ENCODE assay signal across 1 cellular context in the genomic region with DNA sequence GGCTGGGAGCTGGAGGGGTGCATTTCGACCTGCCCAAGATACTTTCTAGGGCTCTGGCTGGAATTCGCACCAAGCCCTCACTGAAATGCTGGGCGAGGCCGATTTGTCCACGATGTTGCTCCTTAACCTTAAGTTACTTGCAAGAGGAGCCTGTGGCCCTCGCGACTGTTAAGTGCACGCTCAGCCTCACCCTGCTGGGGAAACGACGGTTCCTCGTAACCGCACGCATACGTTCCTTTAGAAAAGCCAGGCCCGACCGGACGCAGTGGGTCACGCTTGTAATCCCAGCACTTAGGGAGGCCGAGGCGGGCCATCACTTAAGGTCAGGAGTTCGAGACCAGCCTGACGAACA.
TF ChIP-seq lines count a peak whose summit lies in the region.

No MANE protein-coding gene starts in this region.

TF ChIP-seq in HEK293, 187 proteins besides CTCF, POLR2A, EP300 and RAD21 (continued from another document):
- TF ChIP-seq ZNF777 (tag by site-specific recombination; IDR thresholded peaks at IDR 0.05; ENCODE audit: borderline replicate concordance) (0 out of 2 replicates have a peak, but pooled peaks have one; percentile 7), ZNF623 (tag by site-specific recombination; IDR thresholded peaks at IDR 0.05) (no peak), ZNF274 (IDR thresholded peaks at IDR 0.05; ENCODE audit: low read length) (no peak), ZNF274 (tag by site-specific recombination; IDR thresholded peaks at IDR 0.05; ENCODE audit: borderline replicate concordance) (no peak), WT1 (tag by site-specific recombination; IDR thresholded peaks at IDR 0.05) (no peak), HOXA7 (CRISPR knock-in tag; IDR thresholded peaks at IDR 0.05; ENCODE audit: borderline replicate concordance) (0 out of 2 replicates have a peak, but pooled peaks have one; percentile 73), ZNF2 (tag by site-specific recombination; IDR thresholded peaks at IDR 0.05) (0 out of 2 replicates have a peak, but pooled peaks have one; percentile 2), ZNF133 (tag by site-specific recombination; IDR thresholded peaks at IDR 0.05) (no peak), KLF1 (tag by site-specific recombination; IDR thresholded peaks at IDR 0.05) (no peak), ZNF140 (tag by site-specific recombination; IDR thresholded peaks at IDR 0.05) (no peak), ZNF221 (tag by site-specific recombination; IDR thresholded peaks at IDR 0.05; ENCODE audit: borderline replicate concordance) (no peak), ZBTB8A (tag by site-specific recombination; IDR thresholded peaks at IDR 0.05) (no peak), ZNF664 (tag by site-specific recombination; IDR thresholded peaks at IDR 0.05) (no peak), ZNF416 (tag by site-specific recombination; IDR thresholded peaks at IDR 0.05) (no peak), ZNF654 (tag by site-specific recombination; IDR thresholded peaks at IDR 0.05; ENCODE audit: low read depth) (no peak), ZNF394 (tag by site-specific recombination; IDR thresholded peaks at IDR 0.05; ENCODE audit: borderline replicate concordance) (no peak), ZNF214 (tag by site-specific recombination; IDR thresholded peaks at IDR 0.05; ENCODE audit: borderline replicate concordance) (no peak), ZNF138 (tag by site-specific recombination; IDR thresholded peaks at IDR 0.05; ENCODE audit: borderline replicate concordance) (no peak), GLI4 (tag by site-specific recombination; IDR thresholded peaks at IDR 0.05) (no peak), ZIC2 (tag by site-specific recombination; IDR thresholded peaks at IDR 0.05) (no peak), ZNF112 (tag by site-specific recombination; IDR thresholded peaks at IDR 0.05) (no peak), ZNF624 (tag by site-specific recombination; IDR thresholded peaks at IDR 0.05) (no peak), ZNF366 (tag by site-specific recombination; conservative IDR thresholded peaks at IDR 0.05) (no peak), ZNF391 (tag by site-specific recombination; IDR thresholded peaks at IDR 0.05; ENCODE audit: borderline replicate concordance, low read depth) (no peak), SALL2 (tag by site-specific recombination; IDR thresholded peaks at IDR 0.05; ENCODE audit: borderline replicate concordance) (no peak), SP2 (tag by site-specific recombination; IDR thresholded peaks at IDR 0.05) (no peak)
- TF ChIP-seq, protein P1, sequence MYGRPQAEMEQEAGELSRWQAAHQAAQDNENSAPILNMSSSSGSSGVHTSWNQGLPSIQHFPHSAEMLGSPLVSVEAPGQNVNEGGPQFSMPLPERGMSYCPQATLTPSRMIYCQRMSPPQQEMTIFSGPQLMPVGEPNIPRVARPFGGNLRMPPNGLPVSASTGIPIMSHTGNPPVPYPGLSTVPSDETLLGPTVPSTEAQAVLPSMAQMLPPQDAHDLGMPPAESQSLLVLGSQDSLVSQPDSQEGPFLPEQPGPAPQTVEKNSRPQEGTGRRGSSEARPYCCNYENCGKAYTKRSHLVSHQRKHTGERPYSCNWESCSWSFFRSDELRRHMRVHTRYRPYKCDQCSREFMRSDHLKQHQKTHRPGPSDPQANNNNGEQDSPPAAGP (tag by site-specific recombination; IDR thresholded peaks at IDR 0.05) = no peak
- TF ChIP-seq, protein P2, sequence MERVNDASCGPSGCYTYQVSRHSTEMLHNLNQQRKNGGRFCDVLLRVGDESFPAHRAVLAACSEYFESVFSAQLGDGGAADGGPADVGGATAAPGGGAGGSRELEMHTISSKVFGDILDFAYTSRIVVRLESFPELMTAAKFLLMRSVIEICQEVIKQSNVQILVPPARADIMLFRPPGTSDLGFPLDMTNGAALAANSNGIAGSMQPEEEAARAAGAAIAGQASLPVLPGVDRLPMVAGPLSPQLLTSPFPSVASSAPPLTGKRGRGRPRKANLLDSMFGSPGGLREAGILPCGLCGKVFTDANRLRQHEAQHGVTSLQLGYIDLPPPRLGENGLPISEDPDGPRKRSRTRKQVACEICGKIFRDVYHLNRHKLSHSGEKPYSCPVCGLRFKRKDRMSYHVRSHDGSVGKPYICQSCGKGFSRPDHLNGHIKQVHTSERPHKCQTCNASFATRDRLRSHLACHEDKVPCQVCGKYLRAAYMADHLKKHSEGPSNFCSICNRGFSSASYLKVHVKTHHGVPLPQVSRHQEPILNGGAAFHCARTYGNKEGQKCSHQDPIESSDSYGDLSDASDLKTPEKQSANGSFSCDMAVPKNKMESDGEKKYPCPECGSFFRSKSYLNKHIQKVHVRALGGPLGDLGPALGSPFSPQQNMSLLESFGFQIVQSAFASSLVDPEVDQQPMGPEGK (tag by site-specific recombination; IDR thresholded peaks at IDR 0.05) = no peak
- TF ChIP-seq, protein P3, sequence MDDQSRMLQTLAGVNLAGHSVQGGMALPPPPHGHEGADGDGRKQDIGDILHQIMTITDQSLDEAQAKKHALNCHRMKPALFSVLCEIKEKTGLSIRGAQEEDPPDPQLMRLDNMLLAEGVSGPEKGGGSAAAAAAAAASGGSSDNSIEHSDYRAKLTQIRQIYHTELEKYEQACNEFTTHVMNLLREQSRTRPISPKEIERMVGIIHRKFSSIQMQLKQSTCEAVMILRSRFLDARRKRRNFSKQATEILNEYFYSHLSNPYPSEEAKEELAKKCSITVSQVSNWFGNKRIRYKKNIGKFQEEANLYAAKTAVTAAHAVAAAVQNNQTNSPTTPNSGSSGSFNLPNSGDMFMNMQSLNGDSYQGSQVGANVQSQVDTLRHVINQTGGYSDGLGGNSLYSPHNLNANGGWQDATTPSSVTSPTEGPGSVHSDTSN (CRISPR knock-in tag; IDR thresholded peaks at IDR 0.05) = peak; percentile 6; the same call in 1 of the 2 replicates
- TF ChIP-seq, protein P4, sequence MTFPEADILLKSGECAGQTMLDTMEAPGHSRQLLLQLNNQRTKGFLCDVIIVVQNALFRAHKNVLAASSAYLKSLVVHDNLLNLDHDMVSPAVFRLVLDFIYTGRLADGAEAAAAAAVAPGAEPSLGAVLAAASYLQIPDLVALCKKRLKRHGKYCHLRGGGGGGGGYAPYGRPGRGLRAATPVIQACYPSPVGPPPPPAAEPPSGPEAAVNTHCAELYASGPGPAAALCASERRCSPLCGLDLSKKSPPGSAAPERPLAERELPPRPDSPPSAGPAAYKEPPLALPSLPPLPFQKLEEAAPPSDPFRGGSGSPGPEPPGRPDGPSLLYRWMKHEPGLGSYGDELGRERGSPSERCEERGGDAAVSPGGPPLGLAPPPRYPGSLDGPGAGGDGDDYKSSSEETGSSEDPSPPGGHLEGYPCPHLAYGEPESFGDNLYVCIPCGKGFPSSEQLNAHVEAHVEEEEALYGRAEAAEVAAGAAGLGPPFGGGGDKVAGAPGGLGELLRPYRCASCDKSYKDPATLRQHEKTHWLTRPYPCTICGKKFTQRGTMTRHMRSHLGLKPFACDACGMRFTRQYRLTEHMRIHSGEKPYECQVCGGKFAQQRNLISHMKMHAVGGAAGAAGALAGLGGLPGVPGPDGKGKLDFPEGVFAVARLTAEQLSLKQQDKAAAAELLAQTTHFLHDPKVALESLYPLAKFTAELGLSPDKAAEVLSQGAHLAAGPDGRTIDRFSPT (tag by site-specific recombination; IDR thresholded peaks at IDR 0.05) = no peak
- TF ChIP-seq, protein P5, sequence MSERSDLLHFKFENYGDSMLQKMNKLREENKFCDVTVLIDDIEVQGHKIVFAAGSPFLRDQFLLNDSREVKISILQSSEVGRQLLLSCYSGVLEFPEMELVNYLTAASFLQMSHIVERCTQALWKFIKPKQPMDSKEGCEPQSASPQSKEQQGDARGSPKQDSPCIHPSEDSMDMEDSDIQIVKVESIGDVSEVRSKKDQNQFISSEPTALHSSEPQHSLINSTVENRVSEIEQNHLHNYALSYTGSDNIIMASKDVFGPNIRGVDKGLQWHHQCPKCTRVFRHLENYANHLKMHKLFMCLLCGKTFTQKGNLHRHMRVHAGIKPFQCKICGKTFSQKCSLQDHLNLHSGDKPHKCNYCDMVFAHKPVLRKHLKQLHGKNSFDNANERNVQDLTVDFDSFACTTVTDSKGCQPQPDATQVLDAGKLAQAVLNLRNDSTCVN (tag by site-specific recombination; optimal IDR thresholded peaks at IDR 0.05) = no peak
- TF ChIP-seq, protein P6, sequence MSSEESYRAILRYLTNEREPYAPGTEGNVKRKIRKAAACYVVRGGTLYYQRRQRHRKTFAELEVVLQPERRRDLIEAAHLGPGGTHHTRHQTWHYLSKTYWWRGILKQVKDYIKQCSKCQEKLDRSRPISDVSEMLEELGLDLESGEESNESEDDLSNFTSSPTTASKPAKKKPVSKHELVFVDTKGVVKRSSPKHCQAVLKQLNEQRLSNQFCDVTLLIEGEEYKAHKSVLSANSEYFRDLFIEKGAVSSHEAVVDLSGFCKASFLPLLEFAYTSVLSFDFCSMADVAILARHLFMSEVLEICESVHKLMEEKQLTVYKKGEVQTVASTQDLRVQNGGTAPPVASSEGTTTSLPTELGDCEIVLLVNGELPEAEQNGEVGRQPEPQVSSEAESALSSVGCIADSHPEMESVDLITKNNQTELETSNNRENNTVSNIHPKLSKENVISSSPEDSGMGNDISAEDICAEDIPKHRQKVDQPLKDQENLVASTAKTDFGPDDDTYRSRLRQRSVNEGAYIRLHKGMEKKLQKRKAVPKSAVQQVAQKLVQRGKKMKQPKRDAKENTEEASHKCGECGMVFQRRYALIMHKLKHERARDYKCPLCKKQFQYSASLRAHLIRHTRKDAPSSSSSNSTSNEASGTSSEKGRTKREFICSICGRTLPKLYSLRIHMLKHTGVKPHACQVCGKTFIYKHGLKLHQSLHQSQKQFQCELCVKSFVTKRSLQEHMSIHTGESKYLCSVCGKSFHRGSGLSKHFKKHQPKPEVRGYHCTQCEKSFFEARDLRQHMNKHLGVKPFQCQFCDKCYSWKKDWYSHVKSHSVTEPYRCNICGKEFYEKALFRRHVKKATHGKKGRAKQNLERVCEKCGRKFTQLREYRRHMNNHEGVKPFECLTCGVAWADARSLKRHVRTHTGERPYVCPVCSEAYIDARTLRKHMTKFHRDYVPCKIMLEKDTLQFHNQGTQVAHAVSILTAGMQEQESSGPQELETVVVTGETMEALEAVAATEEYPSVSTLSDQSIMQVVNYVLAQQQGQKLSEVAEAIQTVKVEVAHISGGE (tag by site-specific recombination; conservative IDR thresholded peaks at IDR 0.05; ENCODE audit: low read depth) = no peak
- TF ChIP-seq, protein P7, sequence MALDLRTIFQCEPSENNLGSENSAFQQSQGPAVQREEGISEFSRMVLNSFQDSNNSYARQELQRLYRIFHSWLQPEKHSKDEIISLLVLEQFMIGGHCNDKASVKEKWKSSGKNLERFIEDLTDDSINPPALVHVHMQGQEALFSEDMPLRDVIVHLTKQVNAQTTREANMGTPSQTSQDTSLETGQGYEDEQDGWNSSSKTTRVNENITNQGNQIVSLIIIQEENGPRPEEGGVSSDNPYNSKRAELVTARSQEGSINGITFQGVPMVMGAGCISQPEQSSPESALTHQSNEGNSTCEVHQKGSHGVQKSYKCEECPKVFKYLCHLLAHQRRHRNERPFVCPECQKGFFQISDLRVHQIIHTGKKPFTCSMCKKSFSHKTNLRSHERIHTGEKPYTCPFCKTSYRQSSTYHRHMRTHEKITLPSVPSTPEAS (tag by site-specific recombination; IDR thresholded peaks at IDR 0.05) = no peak
- TF ChIP-seq, protein P8, sequence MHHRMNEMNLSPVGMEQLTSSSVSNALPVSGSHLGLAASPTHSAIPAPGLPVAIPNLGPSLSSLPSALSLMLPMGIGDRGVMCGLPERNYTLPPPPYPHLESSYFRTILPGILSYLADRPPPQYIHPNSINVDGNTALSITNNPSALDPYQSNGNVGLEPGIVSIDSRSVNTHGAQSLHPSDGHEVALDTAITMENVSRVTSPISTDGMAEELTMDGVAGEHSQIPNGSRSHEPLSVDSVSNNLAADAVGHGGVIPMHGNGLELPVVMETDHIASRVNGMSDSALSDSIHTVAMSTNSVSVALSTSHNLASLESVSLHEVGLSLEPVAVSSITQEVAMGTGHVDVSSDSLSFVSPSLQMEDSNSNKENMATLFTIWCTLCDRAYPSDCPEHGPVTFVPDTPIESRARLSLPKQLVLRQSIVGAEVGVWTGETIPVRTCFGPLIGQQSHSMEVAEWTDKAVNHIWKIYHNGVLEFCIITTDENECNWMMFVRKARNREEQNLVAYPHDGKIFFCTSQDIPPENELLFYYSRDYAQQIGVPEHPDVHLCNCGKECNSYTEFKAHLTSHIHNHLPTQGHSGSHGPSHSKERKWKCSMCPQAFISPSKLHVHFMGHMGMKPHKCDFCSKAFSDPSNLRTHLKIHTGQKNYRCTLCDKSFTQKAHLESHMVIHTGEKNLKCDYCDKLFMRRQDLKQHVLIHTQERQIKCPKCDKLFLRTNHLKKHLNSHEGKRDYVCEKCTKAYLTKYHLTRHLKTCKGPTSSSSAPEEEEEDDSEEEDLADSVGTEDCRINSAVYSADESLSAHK (tag by site-specific recombination; IDR thresholded peaks at IDR 0.05) = no peak
- TF ChIP-seq, protein P9, sequence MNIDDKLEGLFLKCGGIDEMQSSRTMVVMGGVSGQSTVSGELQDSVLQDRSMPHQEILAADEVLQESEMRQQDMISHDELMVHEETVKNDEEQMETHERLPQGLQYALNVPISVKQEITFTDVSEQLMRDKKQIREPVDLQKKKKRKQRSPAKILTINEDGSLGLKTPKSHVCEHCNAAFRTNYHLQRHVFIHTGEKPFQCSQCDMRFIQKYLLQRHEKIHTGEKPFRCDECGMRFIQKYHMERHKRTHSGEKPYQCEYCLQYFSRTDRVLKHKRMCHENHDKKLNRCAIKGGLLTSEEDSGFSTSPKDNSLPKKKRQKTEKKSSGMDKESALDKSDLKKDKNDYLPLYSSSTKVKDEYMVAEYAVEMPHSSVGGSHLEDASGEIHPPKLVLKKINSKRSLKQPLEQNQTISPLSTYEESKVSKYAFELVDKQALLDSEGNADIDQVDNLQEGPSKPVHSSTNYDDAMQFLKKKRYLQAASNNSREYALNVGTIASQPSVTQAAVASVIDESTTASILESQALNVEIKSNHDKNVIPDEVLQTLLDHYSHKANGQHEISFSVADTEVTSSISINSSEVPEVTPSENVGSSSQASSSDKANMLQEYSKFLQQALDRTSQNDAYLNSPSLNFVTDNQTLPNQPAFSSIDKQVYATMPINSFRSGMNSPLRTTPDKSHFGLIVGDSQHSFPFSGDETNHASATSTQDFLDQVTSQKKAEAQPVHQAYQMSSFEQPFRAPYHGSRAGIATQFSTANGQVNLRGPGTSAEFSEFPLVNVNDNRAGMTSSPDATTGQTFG (tag by site-specific recombination; IDR thresholded peaks at IDR 0.05; ENCODE audit: borderline replicate concordance) = no peak
